8 cellular contexts compared by ENCODE assay signal in the genomic region with DNA sequence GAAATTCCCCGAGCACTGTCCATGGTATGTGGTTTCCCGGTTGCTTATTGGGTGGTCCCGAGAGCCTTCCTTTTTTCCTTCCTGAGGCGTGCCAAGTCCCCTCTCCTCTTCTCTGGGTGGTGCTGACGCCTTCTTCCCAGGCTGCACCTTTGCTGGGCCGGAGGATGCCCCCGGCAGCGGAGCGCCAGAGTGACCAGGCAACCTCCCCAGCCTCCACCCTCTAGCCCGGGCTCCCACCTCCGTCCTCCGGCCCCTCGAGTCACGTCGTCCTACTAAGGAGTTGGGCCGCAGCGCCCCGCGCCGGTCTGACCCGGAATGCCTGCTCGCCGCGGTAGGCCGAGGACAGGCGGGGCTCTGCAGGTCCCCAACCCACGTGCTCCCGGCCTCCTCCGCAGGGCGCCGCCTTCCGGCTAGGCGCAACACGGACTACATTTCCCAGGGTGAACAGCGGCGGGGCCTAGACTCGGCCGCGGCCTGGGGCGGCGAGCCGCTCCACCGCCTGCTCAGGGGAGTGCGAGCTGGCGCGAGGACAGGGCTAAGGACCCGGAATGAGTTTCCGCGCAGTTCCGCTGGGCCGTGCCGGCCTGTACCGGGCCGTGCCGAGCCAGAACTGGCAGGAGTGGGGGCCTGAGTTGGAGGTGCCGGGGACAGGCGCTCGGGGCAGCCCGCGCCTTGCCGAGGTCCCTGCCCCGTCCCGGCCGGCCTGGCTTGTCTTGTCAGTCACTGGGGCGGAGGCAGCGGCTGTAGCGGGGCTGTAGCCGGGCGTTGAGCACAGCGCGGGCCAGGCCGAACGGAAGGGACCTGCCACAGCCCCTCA. TPM values are rescaled to one million over a fixed set of nuclear protein-coding genes. Genes with fewer than 3 reads are reported as not detected.
DNase-seq lines count a peak whose midpoint lies in the region; ATAC-seq and TF ChIP-seq lines count a peak whose summit lies in the region.

A gene with protein sequence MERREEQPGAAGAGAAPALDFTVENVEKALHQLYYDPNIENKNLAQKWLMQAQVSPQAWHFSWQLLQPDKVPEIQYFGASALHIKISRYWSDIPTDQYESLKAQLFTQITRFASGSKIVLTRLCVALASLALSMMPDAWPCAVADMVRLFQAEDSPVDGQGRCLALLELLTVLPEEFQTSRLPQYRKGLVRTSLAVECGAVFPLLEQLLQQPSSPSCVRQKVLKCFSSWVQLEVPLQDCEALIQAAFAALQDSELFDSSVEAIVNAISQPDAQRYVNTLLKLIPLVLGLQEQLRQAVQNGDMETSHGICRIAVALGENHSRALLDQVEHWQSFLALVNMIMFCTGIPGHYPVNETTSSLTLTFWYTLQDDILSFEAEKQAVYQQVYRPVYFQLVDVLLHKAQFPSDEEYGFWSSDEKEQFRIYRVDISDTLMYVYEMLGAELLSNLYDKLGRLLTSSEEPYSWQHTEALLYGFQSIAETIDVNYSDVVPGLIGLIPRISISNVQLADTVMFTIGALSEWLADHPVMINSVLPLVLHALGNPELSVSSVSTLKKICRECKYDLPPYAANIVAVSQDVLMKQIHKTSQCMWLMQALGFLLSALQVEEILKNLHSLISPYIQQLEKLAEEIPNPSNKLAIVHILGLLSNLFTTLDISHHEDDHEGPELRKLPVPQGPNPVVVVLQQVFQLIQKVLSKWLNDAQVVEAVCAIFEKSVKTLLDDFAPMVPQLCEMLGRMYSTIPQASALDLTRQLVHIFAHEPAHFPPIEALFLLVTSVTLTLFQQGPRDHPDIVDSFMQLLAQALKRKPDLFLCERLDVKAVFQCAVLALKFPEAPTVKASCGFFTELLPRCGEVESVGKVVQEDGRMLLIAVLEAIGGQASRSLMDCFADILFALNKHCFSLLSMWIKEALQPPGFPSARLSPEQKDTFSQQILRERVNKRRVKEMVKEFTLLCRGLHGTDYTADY (plus strand): TSS at position 707 of the 817 bp plus-strand sequence. CDS start 651 bp downstream, outside the sequence.

- in situ Hi-C loops in transverse colon (cut with MboI; ENCODE audit: low pct_ligation_motif_present in 1 of 4, low pct_unique_long_range_greater_than_20kb in 1 of 4, low sequenced_read_pairs in 3 of 4): loop anchor here in 1 of 4 donors (25.0 kb wide), 1 partner anchor 409 kb away; a partner anchor contains a TSS

- H4K20me1 ChIP-seq in SU-DHL-6 (ENCODE audit: low read depth, low read length): no peaks in the 10 kb centered on the region

- H3K36me3 ChIP-seq in SU-DHL-6 (ENCODE audit: low read length): no peaks in the 10 kb centered on the region
- H3K36me3 ChIP-seq in trophoblast cell (ENCODE audit: control insufficient read depth in 1 of 2, insufficient read depth in 2 of 2, low read length in 2 of 2): peaks cover 6 to 7% of the 10 kb centered on the region in 2 experiments
- no peaks in the 10 kb centered on the region for H3K36me3 ChIP-seq in transverse colon

- peak within 1 kb of the TSS; percentile 93 for H3K4me3 ChIP-seq in SU-DHL-6 (ENCODE audit: insufficient read depth, low read length, poor library complexity, severe bottlenecking)
- peak within 1 kb of the TSS; percentile 80 for H3K4me3 ChIP-seq in trophoblast cell (ENCODE audit: low read depth, low read length)
- peak within 1 kb of the TSS; percentile 70 to 83 (median 74) for H3K4me3 ChIP-seq in transverse colon

- H3F3A ChIP-seq in SU-DHL-6 (ENCODE audit: insufficient read depth): no peaks in the 10 kb centered on the region

- ATAC-seq in HG02642 (IDR thresholded peaks at IDR 0.05; ENCODE audit: poor library complexity, unreplicated experiment) (peak; percentile 92), Right ventricle myocardium superior (ENCODE audit: poor library complexity) (peak; percentile 96)

- no peaks in the 10 kb centered on the region for H3K9me2 ChIP-seq in SU-DHL-6 (replicated peaks; ENCODE audit: insufficient read depth, low read length)

- DNase-seq in NCI-H1105 (lab: John Stamatoyannopoulos, UW) (peak; percentile 93), Right ventricle myocardium superior (peak; percentile 97), trophoblast cell (peak; percentile 95 to 97), transverse colon (peak; percentile 97)
- peak; percentile 92 for DNase-seq in activated naive CD8-positive, alpha-beta T cell treated with anti-CD3 and anti-CD28 coated beads, Interleukin-2, amount 50 U/mL, for 16 hours (ENCODE audit: low read depth, low spot score)

- H3K9ac ChIP-seq in SU-DHL-6 (ENCODE audit: low read length) (peak within 1 kb of the TSS; percentile 88), trophoblast cell (ENCODE audit: low read length) (peak within 1 kb of the TSS; percentile 94)

- H3K27me3 ChIP-seq in SU-DHL-6 (ENCODE audit: low read length): no peaks in the 10 kb centered on the region
- H3K27me3 ChIP-seq in trophoblast cell (ENCODE audit: insufficient read depth, low read length): no peaks in the 10 kb centered on the region
- no peaks in the 10 kb centered on the region for H3K27me3 ChIP-seq in transverse colon

- H2BK12ac ChIP-seq in trophoblast cell (ENCODE audit: low read length): peak within 1 kb of the TSS; percentile 88

- no CpG with 5 or more reads among the region's 73 CpGs for WGBS in trophoblast cell (ENCODE audit: extremely low coverage, insufficient coverage, insufficient read length)
- WGBS in transverse colon (ENCODE audit: low coverage in 1 of 2), 2 donors: 0 to 2% methylated on average over 1 to 53 of the region's 73 CpGs

- H2AFZ ChIP-seq in SU-DHL-6 (ENCODE audit: low read depth, low read length, severe bottlenecking): peak within 1 kb of the TSS; percentile 92
- H2AFZ ChIP-seq in trophoblast cell (ENCODE audit: insufficient read depth, low read length, poor library complexity): peak within 1 kb of the TSS; percentile 94

- H4K8ac ChIP-seq in trophoblast cell (ENCODE audit: low read depth, low read length): peak within 1 kb of the TSS; percentile 99

- H2BK5ac ChIP-seq in trophoblast cell (ENCODE audit: low read depth, low read length, poor library complexity): peak within 1 kb of the TSS; percentile 99

- H3K18ac ChIP-seq in trophoblast cell (ENCODE audit: low read length): peak within 1 kb of the TSS; percentile 98

- peak within 1 kb of the TSS; percentile 99 for H2BK120ac ChIP-seq in trophoblast cell (ENCODE audit: insufficient read depth, low read length, poor library complexity)

- peak within 1 kb of the TSS; percentile 88 for H3K4ac ChIP-seq in trophoblast cell (ENCODE audit: low read depth, low read length)

- H4K12ac ChIP-seq in trophoblast cell (ENCODE audit: low read depth, low read length): peak within 1 kb of the TSS; percentile 96

- H3K27ac ChIP-seq in SU-DHL-6 (ENCODE audit: low read depth, low read length) (peak within 1 kb of the TSS; percentile 80), trophoblast cell (ENCODE audit: low read depth, low read length) (peak within 1 kb of the TSS; percentile 70), transverse colon (peak within 1 kb of the TSS; percentile 88 to 93 (median 90))

- H3K79me2 ChIP-seq in SU-DHL-6 (ENCODE audit: insufficient read depth, low read length) (peaks cover 30% of the 10 kb centered on the region; the same call in 1 of the 2 replicates), trophoblast cell (ENCODE audit: control insufficient read depth, insufficient read depth, low read length, poor library complexity) (peaks cover 10% of the 10 kb centered on the region)

- TF ChIP-seq POLR2A in transverse colon (IDR thresholded peaks at IDR 0.05): peak; percentile 77

- TF ChIP-seq CTCF in GM12872 (IDR thresholded peaks at IDR 0.05; ENCODE audit: insufficient read depth, low read depth, low read length) (peak; percentile 72), SU-DHL-6 (IDR thresholded peaks at IDR 0.05; ENCODE audit: insufficient read depth, low read length, poor library complexity, severe bottlenecking) (peak; percentile 76), transverse colon (IDR thresholded peaks at IDR 0.05) (peak; percentile 64 to 95 (median 78))

- H2AK5ac ChIP-seq in trophoblast cell (ENCODE audit: low read length): peak within 1 kb of the TSS; percentile 51

- H3K79me1 ChIP-seq in trophoblast cell (ENCODE audit: low read length): peaks cover 9% of the 10 kb centered on the region

- no peak within 1 kb of the TSS for H3K23ac ChIP-seq in trophoblast cell (ENCODE audit: low read length)

- H3K9me3 ChIP-seq in SU-DHL-6 (ENCODE audit: insufficient read depth, low read length): no peaks in the 10 kb centered on the region
- no peaks in the 10 kb centered on the region for H3K9me3 ChIP-seq in trophoblast cell (ENCODE audit: insufficient read depth, low read depth, low read length)
- H3K9me3 ChIP-seq in transverse colon: no peaks in the 10 kb centered on the region

- H3K4me2 ChIP-seq in SU-DHL-6 (ENCODE audit: low read depth, low read length, poor library complexity, severe bottlenecking) (peak within 1 kb of the TSS; percentile 67), trophoblast cell (ENCODE audit: low read length) (peak within 1 kb of the TSS; percentile 88)

- TF ChIP-seq EP300 in transverse colon (IDR thresholded peaks at IDR 0.05; ENCODE audit: low read depth): no peak

- intact Hi-C loops in Right ventricle myocardium superior (cut with DNase I): no loop called here
- intact Hi-C loops in transverse colon (cut with DNase I; ENCODE audit: low total_unique reads): no loop called here

- peak within 1 kb of the TSS; percentile 90 for H3K14ac ChIP-seq in trophoblast cell (ENCODE audit: low read length)

- peak within 1 kb of the TSS; percentile 99 for H4K91ac ChIP-seq in trophoblast cell (ENCODE audit: low read depth, low read length)

- H3K4me1 ChIP-seq in trophoblast cell (ENCODE audit: control insufficient read depth in 1 of 2, insufficient read depth in 2 of 2, low read length in 2 of 2) (peaks cover 11 to 18% of the 10 kb centered on the region in 2 experiments), transverse colon (peaks cover 14 to 43% (median 23%) of the 10 kb centered on the region in 4 donors)

RNA-seq across cellular contexts. Expression of the gene that starts here (rescaled TPM):
- total RNA-seq in Right ventricle myocardium superior (58.8 TPM), transverse colon (10 to 100 TPM; 22.7 to 64.9 (median 36.5) TPM)
- polyA plus RNA-seq in trophoblast cell (2013): 11.1 and 11.7 TPM in 2 replicates

Comparison
In these comparisons a context has a peak if more than half of its experiments do, and no peak if none do; other contexts are left out.
1. Peak in every context shown above with its lines: DNase-seq, ATAC-seq, H3K4me3 ChIP-seq and H3K27ac ChIP-seq.